ENCODE assay signal across 1 cellular context in genomic region chr1:24864409-24864808, GRCh38.
TF ChIP-seq lines count a peak whose summit lies in the region.

No MANE protein-coding gene starts in this region.

TF ChIP-seq in HepG2, 621 proteins besides CTCF, POLR2A, EP300 and RAD21 (continued from another document and continues in another):
- TF ChIP-seq ZNF569 (CRISPR knock-in tag; IDR thresholded peaks at IDR 0.05; ENCODE audit: borderline replicate concordance) (no peak), ARID4A (CRISPR knock-in tag; IDR thresholded peaks at IDR 0.05; ENCODE audit: borderline replicate concordance) (peak; percentile 43; the same call in 1 of the 2 replicates), NFAT5 (CRISPR knock-in tag; IDR thresholded peaks at IDR 0.05) (no peak), ZNF503 (CRISPR knock-in tag; IDR thresholded peaks at IDR 0.05) (peak; percentile 35; the same call in 1 of the 2 replicates), ZBTB46 (CRISPR knock-in tag; IDR thresholded peaks at IDR 0.05; ENCODE audit: borderline replicate concordance) (0 out of 2 replicates have a peak, but pooled peaks have one; percentile 41), LCORL (IDR thresholded peaks at IDR 0.05) (no peak), LCORL (CRISPR knock-in tag; IDR thresholded peaks at IDR 0.05) (peak; percentile 83; the same call in 1 of the 2 replicates), ZFX (CRISPR knock-in tag; IDR thresholded peaks at IDR 0.05; ENCODE audit: low read depth) (peak; percentile 36; the same call in 1 of the 2 replicates), ZNF281 (CRISPR knock-in tag; IDR thresholded peaks at IDR 0.05; ENCODE audit: borderline replicate concordance) (0 out of 2 replicates have a peak, but pooled peaks have one; percentile 20), ZNF121 (CRISPR knock-in tag; IDR thresholded peaks at IDR 0.05) (no peak), NCOA5 (CRISPR knock-in tag; IDR thresholded peaks at IDR 0.05) (no peak), ATF5 (CRISPR knock-in tag; IDR thresholded peaks at IDR 0.05; ENCODE audit: low read depth) (no peak), ZBTB7B (CRISPR knock-in tag; IDR thresholded peaks at IDR 0.05) (peak; percentile 97; the same call in 1 of the 2 replicates), HOXD1 (CRISPR knock-in tag; IDR thresholded peaks at IDR 0.05) (0 out of 2 replicates have a peak, but pooled peaks have one; percentile 40), HDAC2 (CRISPR knock-in tag; IDR thresholded peaks at IDR 0.05) (peak; percentile 68; the same call in 1 of the 2 replicates), JUND (CRISPR knock-in tag; IDR thresholded peaks at IDR 0.05) (0 out of 2 replicates have a peak, but pooled peaks have one; percentile 34), NCOR1 (IDR thresholded peaks at IDR 0.05; ENCODE audit: borderline replicate concordance, low read length) (peak; percentile 16; the same call in 1 of the 2 replicates), ARID5B (CRISPR knock-in tag; IDR thresholded peaks at IDR 0.05) (peak; percentile 54), HMG20B (CRISPR knock-in tag; conservative IDR thresholded peaks at IDR 0.05) (peak; percentile 37; the same call in 1 of the 2 replicates), MATR3 (CRISPR knock-in tag; IDR thresholded peaks at IDR 0.05) (no peak), SOX5 (CRISPR knock-in tag; IDR thresholded peaks at IDR 0.05; ENCODE audit: borderline replicate concordance) (peak; percentile 34; the same call in 1 of the 2 replicates), ZNF3 (CRISPR knock-in tag; IDR thresholded peaks at IDR 0.05) (no peak), TBX2 (CRISPR knock-in tag; IDR thresholded peaks at IDR 0.05; ENCODE audit: borderline replicate concordance) (peak; percentile 71; the same call in 1 of the 2 replicates), CREM (IDR thresholded peaks at IDR 0.05) (peak; percentile 43; the same call in 1 of the 2 replicates), CREM (CRISPR knock-in tag; IDR thresholded peaks at IDR 0.05) (no peak), ZBTB43 (CRISPR knock-in tag; conservative IDR thresholded peaks at IDR 0.05) (peak; percentile 65; the same call in 1 of the 2 replicates), PATZ1 (CRISPR knock-in tag; IDR thresholded peaks at IDR 0.05) (peak; percentile 85), MIXL1 (CRISPR knock-in tag; IDR thresholded peaks at IDR 0.05) (peak; percentile 78)
